In genomic region chr14:102140750-102141145, GRCh38 we compare ENCODE assay signal across 8 cellular contexts. TPM values are rescaled to one million over a fixed set of nuclear protein-coding genes. Genes with fewer than 3 reads are reported as not detected.
A peak's percentile ranks its signal among the peaks of the same experiment; 100 is the strongest.
DNase-seq lines count a peak whose midpoint lies in the region; ATAC-seq, FAIRE-seq and TF ChIP-seq lines count a peak whose summit lies in the region.

No MANE protein-coding gene starts in this region.

- no peaks in the 10 kb centered on the region for H3K9me3 Mint-ChIP-seq in activated CD4-positive, alpha-beta T cell treated with anti-CD3 and anti-CD28 coated beads, Interleukin-2, amount 10 ng/mL, durations not matched to agents 24 days and 14 days
- no peaks in the 10 kb centered on the region for H3K9me3 Mint-ChIP-seq in astrocyte (ENCODE audit: unreplicated experiment)

- peaks cover 39% of the 10 kb centered on the region for H4K20me1 ChIP-seq in astrocyte (ENCODE audit: insufficient read depth, low read length)

- peaks cover 14% of the 10 kb centered on the region for H3K4me1 ChIP-seq in astrocyte (ENCODE audit: insufficient read depth, low read length)
- H3K4me1 ChIP-seq in thoracic aorta (ENCODE audit: control insufficient read depth in 1 of 2, low read depth in 2 of 2), result peaks cover 6 to 11% of the 10 kb centered on the region in 2 donors

- H2AFZ ChIP-seq in astrocyte (ENCODE audit: low read depth, low read length), result peak overlapping the region; percentile 90

- H3K9ac ChIP-seq in astrocyte (ENCODE audit: low read length), result peak overlapping the region; percentile 98

- H3K4me2 ChIP-seq in astrocyte (ENCODE audit: low read length), result peak overlapping the region; percentile 96

- H3K9me3 ChIP-seq in astrocyte (ENCODE audit: insufficient read depth, low read depth, low read length), result no peaks in the 10 kb centered on the region
- no peaks in the 10 kb centered on the region for H3K9me3 ChIP-seq in thoracic aorta

- H3K27ac Mint-ChIP-seq in activated CD4-positive, alpha-beta T cell treated with anti-CD3 and anti-CD28 coated beads, Interleukin-2, amount 10 ng/mL, durations not matched to agents 24 days and 14 days, result peak overlapping the region; percentile 95
- peak overlapping the region; percentile 83 for H3K27ac Mint-ChIP-seq in astrocyte (ENCODE audit: unreplicated experiment)

- H3K27me3 ChIP-seq in astrocyte (ENCODE audit: insufficient read depth, low read length) (no peaks in the 10 kb centered on the region), thoracic aorta (replicated peaks; ENCODE audit: insufficient read depth) (no peaks in the 10 kb centered on the region)

- H3K4me3 Mint-ChIP-seq in activated CD4-positive, alpha-beta T cell treated with anti-CD3 and anti-CD28 coated beads, Interleukin-2, amount 10 ng/mL, durations not matched to agents 24 days and 14 days, result peak overlapping the region; percentile 97
- H3K4me3 Mint-ChIP-seq in astrocyte (ENCODE audit: unreplicated experiment), result peak overlapping the region; percentile 93

- peak overlapping the region; percentile 81 for H3K27ac ChIP-seq in astrocyte (ENCODE audit: low read depth, low read length)
- H3K27ac ChIP-seq in thoracic aorta, result peak overlapping the region; percentile 70 to 78

- peaks cover 9% of the 10 kb centered on the region for H3K36me3 Mint-ChIP-seq in activated CD4-positive, alpha-beta T cell treated with anti-CD3 and anti-CD28 coated beads, Interleukin-2, amount 10 ng/mL, durations not matched to agents 24 days and 14 days (ENCODE audit: low read depth)
- peaks cover 2% of the 10 kb centered on the region for H3K36me3 Mint-ChIP-seq in astrocyte (ENCODE audit: low read depth, unreplicated experiment)

- H3K27me3 Mint-ChIP-seq in activated CD4-positive, alpha-beta T cell treated with anti-CD3 and anti-CD28 coated beads, Interleukin-2, amount 10 ng/mL, durations not matched to agents 24 days and 14 days, result no peaks in the 10 kb centered on the region
- H3K27me3 Mint-ChIP-seq in astrocyte (ENCODE audit: low read depth, unreplicated experiment), result no peaks in the 10 kb centered on the region

- intact Hi-C loops in activated CD4-positive, alpha-beta T cell treated with anti-CD3 and anti-CD28 coated beads, Interleukin-2, amount 10 ng/mL, durations not matched to agents 24 days and 14 days (cut with micrococcal nuclease), result loop anchor here (1.0 to 5.0 kb wide), 2 partner anchors 44 to 62 kb away; no protein-coding TSS in a partner anchor
- intact Hi-C loops in left colon (cut with DNase I, micrococcal nuclease), result no loop called here

- no peak for DNase-seq in activated CD4-positive, alpha-beta T cell treated with anti-CD3 and anti-CD28 coated beads, Interleukin-2, amount 10 ng/mL, durations not matched to agents 24 days and 14 days
- no peak for DNase-seq in activated CD4-positive, alpha-beta T cell treated with anti-CD3 and anti-CD28 coated beads, Interleukin-2, amount 50 U/mL, for 1 hour
- no peak for DNase-seq in astrocyte (ENCODE audit: low read depth)
- no peak for DNase-seq in left colon
- no peak for DNase-seq in thoracic aorta (ENCODE audit: low spot score)
- no peak for DNase-seq in HUDEP-2 (lab: John Stamatoyannopoulos, UW; ENCODE audit: unreplicated experiment in 76 of 76)
- DNase-seq in NOMO-1 treated with DMSO at 0.1 percent for 48 hours (lab: John Stamatoyannopoulos, UW; ENCODE audit: unreplicated experiment), result no peak
- DNase-seq in dermis blood vessel endothelial cell, result no peak

- TF ChIP-seq CTCF in astrocyte (IDR thresholded peaks at IDR 0.05; ENCODE audit: insufficient read depth, low read depth, low read length), result no peak
- no peak for TF ChIP-seq CTCF in thoracic aorta (IDR thresholded peaks at IDR 0.05)

- H3K4me3 ChIP-seq in astrocyte (ENCODE audit: insufficient read depth, low read depth, low read length), result peak overlapping the region; percentile 87
- H3K4me3 ChIP-seq in thoracic aorta, result peak overlapping the region; percentile 98

- ATAC-seq in left colon, result peak; percentile 0
- no peak for ATAC-seq in thoracic aorta (ENCODE audit: insufficient number of reproducible peaks, low FRiP score, low read depth)

- peaks cover 2% of the 10 kb centered on the region for H3K36me3 ChIP-seq in astrocyte (ENCODE audit: insufficient read depth, low read length)
- no peaks in the 10 kb centered on the region for H3K36me3 ChIP-seq in thoracic aorta

- H3K4me1 Mint-ChIP-seq in activated CD4-positive, alpha-beta T cell treated with anti-CD3 and anti-CD28 coated beads, Interleukin-2, amount 10 ng/mL, durations not matched to agents 24 days and 14 days, result peaks cover 30% of the 10 kb centered on the region
- peaks cover 7% of the 10 kb centered on the region for H3K4me1 Mint-ChIP-seq in astrocyte (ENCODE audit: low read depth, unreplicated experiment)

- FAIRE-seq in astrocyte (lab: Jason Lieb, UNC), result no peak

- peaks cover 60% of the 10 kb centered on the region for H3K79me2 ChIP-seq in astrocyte (ENCODE audit: insufficient read depth, low read length)

RNA-seq across cellular contexts. Expression of gene WDR20, which starts 1.1 kb away (rescaled TPM):
- total RNA-seq in activated CD4-positive, alpha-beta T cell treated with anti-CD3 and anti-CD28 coated beads, Interleukin-2, amount 10 ng/mL, durations not matched to agents 24 days and 14 days, result 30.4 and 31.0 TPM in 2 replicates
- total RNA-seq in astrocyte (22.4 and 23.6 TPM in 2 replicates), left colon (10 to 100 TPM; 34.1 to 35.5 TPM), thoracic aorta (10 to 100 TPM; 11.0 to 30.0 TPM), dermis blood vessel endothelial cell (16.8 and 20.1 TPM in 2 replicates)

RNA-seq across cellular contexts. Expression of gene HSP90AA1, which starts 53.9 kb away (rescaled TPM):
- total RNA-seq in activated CD4-positive, alpha-beta T cell treated with anti-CD3 and anti-CD28 coated beads, Interleukin-2, amount 10 ng/mL, durations not matched to agents 24 days and 14 days, result 1,216 and 1,268 TPM in 2 replicates
- total RNA-seq in astrocyte (352 and 428 TPM in 2 replicates), left colon (100 to 1,000 TPM; 182 to 274 TPM), thoracic aorta (100 to 1,000 TPM; 214 to 399 TPM), dermis blood vessel endothelial cell (663 and 684 TPM in 2 replicates)
